In genomic region chr1:156421062-156421938, GRCh38 we compare ENCODE assay signal across 8 cellular contexts. TPM values are rescaled to one million over a fixed set of nuclear protein-coding genes. Genes with fewer than 3 reads are reported as not detected.
DNase-seq lines count a peak whose midpoint lies in the region; ATAC-seq lines count a peak whose summit lies in the region.

No MANE protein-coding gene starts in this region.

- ATAC-seq in GM18511 (IDR thresholded peaks at IDR 0.05; ENCODE audit: unreplicated experiment) (peak; percentile 77), HG03159 (IDR thresholded peaks at IDR 0.05; ENCODE audit: unreplicated experiment) (peak; percentile 79), GM21786 (IDR thresholded peaks at IDR 0.05; ENCODE audit: unreplicated experiment) (no peak)
- peak; percentile 78 for ATAC-seq in effector memory CD8-positive, alpha-beta T cell (replicated peaks)

- peaks cover 11% of the 10 kb centered on the region for H3K36me3 Mint-ChIP-seq in effector memory CD8-positive, alpha-beta T cell (ENCODE audit: insufficient read depth)

- peaks cover 30 to 55% of the 10 kb centered on the region in 2 donors for H3K27me3 Mint-ChIP-seq in effector memory CD8-positive, alpha-beta T cell

- H3K27ac Mint-ChIP-seq in effector memory CD8-positive, alpha-beta T cell: peak overlapping the region; percentile 93 to 97

- H3K4me1 Mint-ChIP-seq in effector memory CD8-positive, alpha-beta T cell (ENCODE audit: low read depth in 2 of 2): peaks cover 15 to 26% of the 10 kb centered on the region in 2 donors

- DNase-seq in NCI-H446 treated with DMSO at 0.1 percent for 48 hours (lab: John Stamatoyannopoulos, UW) (peak; percentile 85), mesenteric fat pad (ENCODE audit: low spot score) (peak; percentile 92)
- peak; percentile 40 to 57 (median 49) for DNase-seq in activated CD8-positive, alpha-beta memory T cell treated with anti-CD3 and anti-CD28 coated beads for 48 hours (ENCODE audit: low read depth in 2 of 3, low spot score in 2 of 3)
- DNase-seq in effector memory CD8-positive, alpha-beta T cell: peak; percentile 53 to 59 (median 59)
- peak; percentile 52 to 55 for DNase-seq in stimulated activated CD8-positive, alpha-beta memory T cell treated with anti-CD3 and anti-CD28 coated beads, Interleukin-15, amount 100 ng/mL, for 48 hours (ENCODE audit: low read depth in 2 of 2)

- no peaks in the 10 kb centered on the region for H3K9me3 Mint-ChIP-seq in effector memory CD8-positive, alpha-beta T cell

- H3K4me3 Mint-ChIP-seq in effector memory CD8-positive, alpha-beta T cell: peak overlapping the region; percentile 99

RNA-seq across cellular contexts. Expression of gene RHBG, which starts 52.3 kb away (rescaled TPM):
- not detected for total RNA-seq in mesenteric fat pad
